ENCODE assay signal across 8 cellular contexts in genomic region chr22:43262990-43263644, GRCh38.
A peak's percentile ranks its signal among the peaks of the same experiment; 100 is the strongest.
DNase-seq lines count a peak whose midpoint lies in the region; ATAC-seq and TF ChIP-seq lines count a peak whose summit lies in the region.

No MANE protein-coding gene starts in this region.

- H3K27ac ChIP-seq in breast epithelium: no peak overlapping the region
- H3K27ac ChIP-seq in mammary epithelial cell (ENCODE audit: insufficient read depth, low read depth, low read length): no peak overlapping the region

- intact Hi-C loops in breast epithelium (cut with DNase I; ENCODE audit: low total_unique reads) (no loop called here), mammary epithelial cell (cut with micrococcal nuclease) (no loop called here), left ventricle myocardium superior (cut with micrococcal nuclease) (no loop called here)
- intact Hi-C loops in activated CD4-positive, alpha-beta memory T cell treated with anti-CD3 and anti-CD28 coated beads for 36 hours (cut with micrococcal nuclease): loop anchor here (10.0 kb wide), 1 partner anchor 78 kb away; the partner anchor contains the start of gene TTLL12

- 29% methylated on average over 16 of the region's 19 CpGs for WGBS in mammary epithelial cell (ENCODE audit: low coverage, missing lambda C conversion rate)

- H3K36me3 ChIP-seq in breast epithelium: no peaks in the 10 kb centered on the region
- no peaks in the 10 kb centered on the region for H3K36me3 ChIP-seq in mammary epithelial cell (ENCODE audit: insufficient read depth, low read length)

- CTCF ChIA-PET in mammary epithelial cell (lab: Charles Lee; ENCODE audit: low non-redundant PET): no interaction called here
- CTCF ChIA-PET in activated CD4-positive, alpha-beta memory T cell treated with anti-CD3 and anti-CD28 coated beads for 36 hours (lab: Charles Lee): interaction anchor here (1.0 to 2.7 kb wide), 3 partner anchors 11 to 124 kb away, joined by 3 to 11 read pairs (median 10); no protein-coding TSS in a partner anchor

- no peak overlapping the region for H3K9ac ChIP-seq in mammary epithelial cell (ENCODE audit: insufficient read depth, low read length)

- no peaks in the 10 kb centered on the region for H3K9me3 ChIP-seq in breast epithelium
- no peaks in the 10 kb centered on the region for H3K9me3 ChIP-seq in mammary epithelial cell (replicated peaks; ENCODE audit: insufficient read depth, low read length)

- dilution Hi-C loops in mammary epithelial cell (cut with HindIII; ENCODE audit: low sequenced_read_pairs): no loop called here

- no TSS peak for BruUV-seq in mammary epithelial cell (replicated peaks; lab: Mats Ljungman, UMichigan)

- H3K27me3 ChIP-seq in breast epithelium (peaks cover 0 to 5% of the 10 kb centered on the region in 2 donors), mammary epithelial cell (ENCODE audit: insufficient read depth, low read length) (peaks cover 5% of the 10 kb centered on the region)

- H3K4me1 ChIP-seq in breast epithelium: peaks cover 5 to 6% of the 10 kb centered on the region in 2 donors
- H3K4me1 ChIP-seq in mammary epithelial cell (ENCODE audit: insufficient read depth, low read length): peaks cover 11% of the 10 kb centered on the region

- no peak overlapping the region for H3K4me2 ChIP-seq in mammary epithelial cell (ENCODE audit: insufficient read depth, low read depth, low read length)

- H3K4me3 Mint-ChIP-seq in activated CD4-positive, alpha-beta memory T cell treated with anti-CD3 and anti-CD28 coated beads for 36 hours: peak overlapping the region; percentile 39
- peak overlapping the region; percentile 74 to 78 for H3K4me3 Mint-ChIP-seq in stimulated activated naive CD8-positive, alpha-beta T cell treated with anti-CD3 and anti-CD28 coated beads, Interleukin-15, amount 100 ng/mL, for 72 hours

- H3K27ac Mint-ChIP-seq in activated CD4-positive, alpha-beta memory T cell treated with anti-CD3 and anti-CD28 coated beads for 36 hours: peak overlapping the region; percentile 65
- peak overlapping the region; percentile 50 to 56 for H3K27ac Mint-ChIP-seq in stimulated activated naive CD8-positive, alpha-beta T cell treated with anti-CD3 and anti-CD28 coated beads, Interleukin-15, amount 100 ng/mL, for 72 hours

- H4K20me1 ChIP-seq in mammary epithelial cell (ENCODE audit: insufficient read depth, low read length): no peaks in the 10 kb centered on the region

- H3K9me3 Mint-ChIP-seq in activated CD4-positive, alpha-beta memory T cell treated with anti-CD3 and anti-CD28 coated beads for 36 hours: no peaks in the 10 kb centered on the region
- H3K9me3 Mint-ChIP-seq in stimulated activated naive CD8-positive, alpha-beta T cell treated with anti-CD3 and anti-CD28 coated beads, Interleukin-15, amount 100 ng/mL, for 72 hours: no peaks in the 10 kb centered on the region

- ATAC-seq in left ventricle myocardium superior (peak; percentile 32), HG03175 (IDR thresholded peaks at IDR 0.05; ENCODE audit: unreplicated experiment) (no peak)
- ATAC-seq in stimulated activated naive CD8-positive, alpha-beta T cell treated with anti-CD3 and anti-CD28 coated beads, Interleukin-15, amount 100 ng/mL, for 72 hours: peak; percentile 63

- no peaks in the 10 kb centered on the region for H3K36me3 Mint-ChIP-seq in activated CD4-positive, alpha-beta memory T cell treated with anti-CD3 and anti-CD28 coated beads for 36 hours

- TF ChIP-seq CTCF in breast epithelium (IDR thresholded peaks at IDR 0.05) (no peak), mammary epithelial cell (conservative IDR thresholded peaks at IDR 0.05 in 1 of 2, IDR thresholded peaks at IDR 0.05 in 1 of 2; ENCODE audit: extremely low read depth in 1 of 2, insufficient read depth in 1 of 2, low read depth in 1 of 2, low read length in 2 of 2) (no peak)

- H3K4me3 ChIP-seq in breast epithelium: peak overlapping the region in 2 of 3 donors; percentile 16 to 44
- H3K4me3 ChIP-seq in mammary epithelial cell (replicated peaks in 1 of 3; ENCODE audit: insufficient read depth in 1 of 3, low read depth in 2 of 3, low read length in 3 of 3): no peak overlapping the region

- H3K79me2 ChIP-seq in mammary epithelial cell (ENCODE audit: insufficient read depth, low read length): no peaks in the 10 kb centered on the region

- in situ Hi-C loops in mammary epithelial cell (cut with MboI; ENCODE audit: low sequenced_read_pairs in 2 of 2): no loop called here

- no peaks in the 10 kb centered on the region for H3K27me3 Mint-ChIP-seq in activated CD4-positive, alpha-beta memory T cell treated with anti-CD3 and anti-CD28 coated beads for 36 hours
- peaks cover 64% of the 10 kb centered on the region for H3K27me3 Mint-ChIP-seq in stimulated activated naive CD8-positive, alpha-beta T cell treated with anti-CD3 and anti-CD28 coated beads, Interleukin-15, amount 100 ng/mL, for 72 hours

- TF ChIP-seq POLR2A in breast epithelium (IDR thresholded peaks at IDR 0.05): no peak

- DNase-seq in breast epithelium (ENCODE audit: low spot score in 2 of 2) (no peak), mammary epithelial cell (no peak), left ventricle myocardium superior (peak; percentile 43), superior temporal gyrus (ENCODE audit: extremely low spot score) (no peak), NCI-H524 treated with DMSO at 0.1 percent for 48 hours (lab: John Stamatoyannopoulos, UW) (no peak)
- DNase-seq in activated CD4-positive, alpha-beta memory T cell treated with anti-CD3 and anti-CD28 coated beads for 36 hours: peak; percentile 54
- peak; percentile 22 to 43 for DNase-seq in stimulated activated naive CD8-positive, alpha-beta T cell treated with anti-CD3 and anti-CD28 coated beads, Interleukin-15, amount 100 ng/mL, for 72 hours

- H3K4me1 Mint-ChIP-seq in activated CD4-positive, alpha-beta memory T cell treated with anti-CD3 and anti-CD28 coated beads for 36 hours (ENCODE audit: low read depth): peaks cover 25% of the 10 kb centered on the region
- peaks cover 35% of the 10 kb centered on the region for H3K4me1 Mint-ChIP-seq in stimulated activated naive CD8-positive, alpha-beta T cell treated with anti-CD3 and anti-CD28 coated beads, Interleukin-15, amount 100 ng/mL, for 72 hours

- POLR2A ChIA-PET in activated CD4-positive, alpha-beta memory T cell treated with anti-CD3 and anti-CD28 coated beads for 36 hours (lab: Charles Lee): no interaction called here

- H2AFZ ChIP-seq in mammary epithelial cell (ENCODE audit: low read depth, low read length): no peak overlapping the region

Comparison
In these comparisons a context has a peak if more than half of its experiments do, and no peak if none do; other contexts are left out.
1. H3K4me3 ChIP-seq: peak in breast epithelium (2 of 3); none in mammary epithelial cell (0 of 3).
2. DNase-seq: peak in activated CD4-positive, alpha-beta memory T cell treated with anti-CD3 and anti-CD28 coated beads for 36 hours (single experiment), left ventricle myocardium superior (single experiment) and stimulated activated naive CD8-positive, alpha-beta T cell treated with anti-CD3 and anti-CD28 coated beads, Interleukin-15, amount 100 ng/mL, for 72 hours (2 of 2); none in breast epithelium (0 of 2), mammary epithelial cell (single experiment), superior temporal gyrus (single experiment) and NCI-H524 treated with DMSO at 0.1 percent for 48 hours (single experiment).